In genomic region chrX:111095974-111096870, GRCh38 we compare ENCODE assay signal across 7 cellular contexts. TPM values are rescaled to one million over a fixed set of nuclear protein-coding genes. Genes with fewer than 3 reads are reported as not detected.
DNase-seq lines count a peak whose midpoint lies in the region; ATAC-seq, FAIRE-seq and TF ChIP-seq lines count a peak whose summit lies in the region.

PAK3 (plus strand) TSS chrX:111096191; CDS start chrX:111123104, 26,913 bp downstream.

- H3K4me1 Mint-ChIP-seq in T-cell = peaks cover 13 to 31% (median 20%) of the 10 kb centered on the region in 3 donors

- intact Hi-C loops in HepG2 (cut with micrococcal nuclease; ENCODE audit: unreplicated experiment) = no loop called here

- H3K36me3 ChIP-seq in HepG2 (replicated peaks in 1 of 2; ENCODE audit: control insufficient read depth in 1 of 2, insufficient read depth in 2 of 2, low read length in 2 of 2) = no peaks in the 10 kb centered on the region

- H3K27ac Mint-ChIP-seq in T-cell = peak within 1 kb of the TSS; percentile 24 to 67

- no peaks in the 10 kb centered on the region for H3K9me3 Mint-ChIP-seq in T-cell

- peak within 1 kb of the TSS; percentile 78 to 79 for H3K27ac ChIP-seq in coronary artery
- H3K27ac ChIP-seq in HepG2 (ENCODE audit: extremely low read length, insufficient read depth, low read length) = no peak within 1 kb of the TSS

- TF ChIP-seq RAD21 in HepG2 (CRISPR knock-in tag; IDR thresholded peaks at IDR 0.05) = no peak

- no peaks in the 10 kb centered on the region for H3K9me3 ChIP-seq in HepG2 (ENCODE audit: low read length)

- H4K20me1 ChIP-seq in HepG2 (ENCODE audit: insufficient read depth, low read length) = no peaks in the 10 kb centered on the region

- BruUV-seq in HepG2 (replicated peaks; lab: Mats Ljungman, UMichigan) = no TSS peak

- no peak for TF ChIP-seq POLR2A in HepG2 (IDR thresholded peaks at IDR 0.05; ENCODE audit: insufficient read depth in 1 of 2, low read depth in 2 of 2, low read length in 2 of 2)

- no peaks in the 10 kb centered on the region for H3K79me2 ChIP-seq in HepG2 (ENCODE audit: insufficient read depth, low read length)

- no peaks in the 10 kb centered on the region for H3K27me3 ChIP-seq in HepG2 (ENCODE audit: control insufficient read depth in 1 of 2, insufficient read depth in 2 of 2, low read length in 2 of 2)

- 0% methylated on average over 1 of the region's 51 CpGs for WGBS in HepG2 (ENCODE audit: low lambda C conversion rate)

- peak within 1 kb of the TSS; percentile 73 to 86 (median 79) for H3K4me3 Mint-ChIP-seq in T-cell

- FAIRE-seq in HepG2 (lab: Jason Lieb, UNC) = no peak

- TF ChIP-seq CTCF in coronary artery (IDR thresholded peaks at IDR 0.05) (no peak), HepG2 (CRISPR knock-in tag; IDR thresholded peaks at IDR 0.05) (no peak)

- no peak within 1 kb of the TSS for H3K9ac ChIP-seq in HepG2 (ENCODE audit: insufficient read depth, low read depth, low read length)

- ATAC-seq in GM18909 (IDR thresholded peaks at IDR 0.05; ENCODE audit: poor library complexity, unreplicated experiment) = peak; percentile 54
- ATAC-seq in T-cell (replicated peaks in 1 of 4) = peak; percentile 62 to 75 (median 66)
- peak; percentile 63 for ATAC-seq in HepG2

- DNase-seq in KBM-7 = peak; percentile 19
- peak in 15 of 34 experiments; percentile 2 to 31 (median 8) for DNase-seq in T-cell
- peak; percentile 75 for DNase-seq in coronary artery (ENCODE audit: low spot score)
- DNase-seq in HepG2 (ENCODE audit: low spot score) = no peak
- peak; percentile 18 for DNase-seq in stimulated activated naive CD4-positive, alpha-beta T cell treated with Interleukin-2 at 50 U/mL for 16 hours (lab: John Stamatoyannopoulos, UW)
- no peak for DNase-seq in hepatic stellate cell (ENCODE audit: low spot score)

- H3K27me3 Mint-ChIP-seq in T-cell = peaks cover 13 to 43% of the 10 kb centered on the region in 2 donors

- H3K36me3 Mint-ChIP-seq in T-cell = no peaks in the 10 kb centered on the region

- CTCF ChIA-PET in T-cell (lab: Charles Lee) (interaction anchor here in 1 of 2 donors (0.6 to 0.8 kb wide), 4 partner anchors 12 to 656 kb away, joined by 3 to 7 read pairs (median 5); no protein-coding TSS in a partner anchor), HepG2 (lab: Yijun Ruan, JAX; ENCODE audit: low intra/inter-chr PET ratio, low total read pairs) (no interaction called here)

- TF ChIP-seq EP300 in HepG2 (IDR thresholded peaks at IDR 0.05; ENCODE audit: low read depth in 2 of 2, low read length in 2 of 2) = no peak
- TF ChIP-seq EP300 in HepG2 (CRISPR knock-in tag; IDR thresholded peaks at IDR 0.05; ENCODE audit: borderline replicate concordance) = no peak

- POLR2A ChIA-PET in T-cell (lab: Charles Lee) = interaction anchor here (0.6 to 0.9 kb wide), 2 partner anchors 13 to 89 kb away, joined by 3 read pairs; no protein-coding TSS in a partner anchor
- POLR2A ChIA-PET in HepG2 (lab: Yijun Ruan, JAX) = no interaction called here

- in situ Hi-C loops in KBM-7 (cut with MboI; ENCODE audit: low pct_unique_long_range_greater_than_20kb, low sequenced_read_pairs) (no loop called here), HepG2 (cut with HindIII; ENCODE audit: extremely low pct_ligation_motif_present, low pct_unique_long_range_greater_than_20kb) (no loop called here)

- H3K4me2 ChIP-seq in HepG2 (ENCODE audit: low read depth, low read length) = peak within 1 kb of the TSS; percentile 58

- peak within 1 kb of the TSS; percentile 71 for H3K4me3 ChIP-seq in coronary artery
- H3K4me3 ChIP-seq in HepG2 (replicated peaks in 1 of 3; ENCODE audit: insufficient read depth in 1 of 3, low read depth in 2 of 3, low read length in 3 of 3) = peak within 1 kb of the TSS in 2 of 3 experiments; percentile 16 to 52; a peak in 2 of 6 replicates

- no peaks in the 10 kb centered on the region for H3K4me1 ChIP-seq in HepG2 (ENCODE audit: insufficient read depth, low read length)

- no peak within 1 kb of the TSS for H2AFZ ChIP-seq in HepG2 (ENCODE audit: low read length)

TF ChIP-seq in HepG2, 621 proteins besides CTCF, POLR2A, EP300 and RAD21:
- TF ChIP-seq CREB1 (IDR thresholded peaks at IDR 0.05) (0 out of 2 replicates have a peak, but pooled peaks have one; percentile 14), CREB1 (CRISPR knock-in tag; IDR thresholded peaks at IDR 0.05) (no peak), ZNF510 (CRISPR knock-in tag; IDR thresholded peaks at IDR 0.05; ENCODE audit: low read depth) (no peak), PREB (CRISPR knock-in tag; IDR thresholded peaks at IDR 0.05) (no peak), ATF7 (IDR thresholded peaks at IDR 0.05) (0 out of 2 replicates have a peak, but pooled peaks have one; percentile 7), ATF7 (CRISPR knock-in tag; IDR thresholded peaks at IDR 0.05) (no peak), SNAPC2 (CRISPR knock-in tag; IDR thresholded peaks at IDR 0.05) (no peak)

RNA-seq across cellular contexts. Expression of gene PAK3, which starts in this region (rescaled TPM):
- total RNA-seq in T-cell (1 to 10 TPM in 2 of 5 donors, under 1 TPM in 3; 0.32 to 2.5 (median 0.79) TPM), HepG2 (2016; rRNA removed; fragmentation: Illumina TruSeq; extraction: Trizol) (not detected in 2 replicates)
- not detected in 2 replicates for total RNA-seq in HepG2 (2016; cell fraction: cytosol; rRNA removed; fragmentation: Illumina TruSeq; extraction: Trizol; ENCODE audit: low read depth)
- not detected in 2 replicates for total RNA-seq in HepG2 (2016; cell fraction: insoluble cytoplasmic fraction; rRNA removed; fragmentation: Illumina TruSeq; extraction: Trizol)
- total RNA-seq in HepG2 (2016; cell fraction: membrane; rRNA removed; fragmentation: Illumina TruSeq; extraction: Trizol) = not detected in 2 replicates
- not detected in 2 replicates for total RNA-seq in HepG2 (2016; cell fraction: nucleus; rRNA removed; fragmentation: Illumina TruSeq; extraction: Trizol)
- not detected in 2 replicates for polyA plus RNA-seq in HepG2 (2011; rRNA removed)
- not detected in 2 replicates for polyA plus RNA-seq in HepG2 (2011; cell fraction: cytosol; rRNA removed)
- not detected in 2 replicates for polyA plus RNA-seq in HepG2 (2011; cell fraction: nucleus; rRNA removed)
- not detected in 2 replicates for polyA plus RNA-seq in HepG2 (2012)
- polyA plus RNA-seq in HepG2 (2016; cell fraction: cytosol; fragmentation: Illumina TruSeq; extraction: Trizol; ENCODE audit: low read depth) = not detected in 2 replicates
- polyA plus RNA-seq in HepG2 (2016; cell fraction: insoluble cytoplasmic fraction; fragmentation: Illumina TruSeq; extraction: Trizol; ENCODE audit: low read depth) = not detected in 2 replicates
- not detected in 2 replicates for polyA plus RNA-seq in HepG2 (2016; cell fraction: membrane; fragmentation: Illumina TruSeq; extraction: Trizol; ENCODE audit: low read depth)
- polyA plus RNA-seq in HepG2 (2016; cell fraction: nucleus; fragmentation: Illumina TruSeq; extraction: Trizol; ENCODE audit: insufficient read depth, low read depth) = not detected in 2 replicates
- polyA minus RNA-seq in HepG2 (2011; rRNA and poly(A)+ RNA removed; ENCODE audit: low replicate concordance) = not detected in 2 replicates
- polyA minus RNA-seq in HepG2 (2011; cell fraction: cytosol; rRNA and poly(A)+ RNA removed) = not detected in 2 replicates
- polyA minus RNA-seq in HepG2 (2011; cell fraction: nucleus; rRNA and poly(A)+ RNA removed) = not detected in 2 replicates

Comparison
In these comparisons a context has a peak if more than half of its experiments do, and no peak if none do; other contexts are left out.
1. Peak in ATAC-seq, H3K4me3 ChIP-seq and H3K4me2 ChIP-seq in HepG2; RNA of the gene not detected or under 1 TPM.
2. DNase-seq: peak in KBM-7 (single experiment), coronary artery (single experiment) and stimulated activated naive CD4-positive, alpha-beta T cell treated with Interleukin-2 at 50 U/mL for 16 hours (single experiment); none in HepG2 (single experiment) and hepatic stellate cell (single experiment).
3. Peak in every context shown above with its lines, with median percentiles within 50 percentile points of each other: ATAC-seq.